In genomic region chr13:102869948-102870676, GRCh38 we compare ENCODE assay signal across 9 cellular contexts. TPM values are rescaled to one million over a fixed set of nuclear protein-coding genes. Genes with fewer than 3 reads are reported as not detected.
DNase-seq lines count a peak whose midpoint lies in the region; ATAC-seq and TF ChIP-seq lines count a peak whose summit lies in the region.
"Had no signal": no experiment of that assay in that cellular context is flagged by ENCODE, and none has a peak within 500 bp of the region (broad histone marks: within the 10 kb centered on the region; RNA-seq: fewer than 3 reads in every experiment).

No MANE protein-coding gene starts in this region.

- H3K27me3 ChIP-seq in SK-N-SH (ENCODE audit: insufficient read depth), result no peaks in the 10 kb centered on the region
- H3K27me3 ChIP-seq in psoas muscle (ENCODE audit: insufficient read depth in 3 of 3, low read length in 2 of 3), result no peaks in the 10 kb centered on the region
- H3K27me3 ChIP-seq in SJCRH30, result no peaks in the 10 kb centered on the region
- no peaks in the 10 kb centered on the region for H3K27me3 ChIP-seq in HAP-1 (ENCODE audit: low read depth)
- no peaks in the 10 kb centered on the region for H3K27me3 ChIP-seq in brain microvascular endothelial cell (replicated peaks)

- peaks cover 61% of the 10 kb centered on the region for H3K36me3 Mint-ChIP-seq in activated CD8-positive, alpha-beta T cell treated with anti-CD3 and anti-CD28 coated beads, Interleukin-2, amount 10 ng/mL, durations not matched to agents 7 days and 5 days (ENCODE audit: low read depth)

- 62% methylated on average over 5 of the region's 5 CpGs for WGBS in SK-N-SH (ENCODE audit: low lambda C conversion rate)
- WGBS in psoas muscle, 3 donors, result 50 to 66% (median 57%) methylated on average over 5 of the region's 5 CpGs

- in situ Hi-C loops in HAP-1 (cut with MboI; ENCODE audit: low sequenced_read_pairs) (no loop called here), brain microvascular endothelial cell (cut with HindIII; ENCODE audit: low pct_ligation_motif_present, low sequenced_read_pairs) (loop anchor here (25.0 kb wide), 1 partner anchor 283 kb away; the partner anchor contains the start of gene TPP2)

- H3K4me2 ChIP-seq in SK-N-SH, result no peak overlapping the region
- H3K4me2 ChIP-seq: A549 had no signal

- H3K79me2 ChIP-seq in SK-N-SH (ENCODE audit: insufficient read depth), result peaks cover 3% of the 10 kb centered on the region; the same call in 1 of the 2 replicates

- no peak overlapping the region for H2AFZ ChIP-seq in SK-N-SH (ENCODE audit: low read depth)

- CTCF ChIA-PET in SK-N-SH (lab: Yijun Ruan, JAX), result interaction anchor here (0.6 to 3.0 kb wide), 46 partner anchors 8 to 1701 kb away, joined by 3 to 32 read pairs (median 4); partner anchors contain the start of gene ERCC5
- CTCF ChIA-PET in activated CD8-positive, alpha-beta T cell treated with anti-CD3 and anti-CD28 coated beads, Interleukin-2, amount 10 ng/mL, durations not matched to agents 7 days and 5 days (lab: Charles Lee), result interaction anchor here (0.7 to 2.1 kb wide), 44 partner anchors 8 to 314 kb away, joined by 3 to 26 read pairs (median 4); partner anchors contain the start of gene TEX30

- H3K9me3 ChIP-seq in SK-N-SH (no peaks in the 10 kb centered on the region), psoas muscle (no peaks in the 10 kb centered on the region), SJCRH30 (replicated peaks) (no peaks in the 10 kb centered on the region), HAP-1 (no peaks in the 10 kb centered on the region)
- H3K9me3 ChIP-seq: A549 had no signal

- POLR2A ChIA-PET in SK-N-SH (lab: Yijun Ruan, JAX), result no interaction called here
- POLR2A ChIA-PET in activated CD8-positive, alpha-beta T cell treated with anti-CD3 and anti-CD28 coated beads, Interleukin-2, amount 10 ng/mL, durations not matched to agents 7 days and 5 days (lab: Charles Lee), result interaction anchor here (1.2 kb wide), 1 partner anchor 274 kb away, joined by 4 read pairs; the partner anchor contains the start of gene TPP2

- TF ChIP-seq RAD21 in SK-N-SH (IDR thresholded peaks at IDR 0.05; ENCODE audit: low read length), result no peak

- intact Hi-C loops in psoas muscle (cut with DNase I), result no loop called here

- no peak overlapping the region; a peak in 1 of 4 replicates for H3K27ac ChIP-seq in SK-N-SH (ENCODE audit: low read depth in 2 of 2, low read length in 1 of 2)
- H3K27ac ChIP-seq in psoas muscle, result no peak overlapping the region
- H3K27ac ChIP-seq in SJCRH30, result no peak overlapping the region
- H3K27ac ChIP-seq in brain microvascular endothelial cell, result no peak overlapping the region
- H3K27ac ChIP-seq: A549 had no signal

- no peak overlapping the region for H3K4me3 Mint-ChIP-seq in activated CD8-positive, alpha-beta T cell treated with anti-CD3 and anti-CD28 coated beads, Interleukin-2, amount 10 ng/mL, durations not matched to agents 7 days and 5 days

- peaks cover 0 to 5% of the 10 kb centered on the region in 2 experiments; a peak in 1 of 4 replicates for H3K4me1 ChIP-seq in SK-N-SH (ENCODE audit: control insufficient read depth in 1 of 2, insufficient read depth in 2 of 2, low read depth in 1 of 2, low read length in 1 of 2)
- peaks cover 27% of the 10 kb centered on the region for H3K4me1 ChIP-seq in psoas muscle
- H3K4me1 ChIP-seq in SJCRH30, result peaks cover 10% of the 10 kb centered on the region
- no peaks in the 10 kb centered on the region for H3K4me1 ChIP-seq in HAP-1
- H3K4me1 ChIP-seq: A549 had no signal

- H3K27ac Mint-ChIP-seq in activated CD8-positive, alpha-beta T cell treated with anti-CD3 and anti-CD28 coated beads, Interleukin-2, amount 10 ng/mL, durations not matched to agents 7 days and 5 days, result no peak overlapping the region

- H3K36me3 ChIP-seq in SK-N-SH (replicated peaks in 1 of 2; ENCODE audit: control insufficient read depth in 1 of 2, insufficient read depth in 2 of 2, low read length in 1 of 2) (peaks cover 46 to 81% of the 10 kb centered on the region in 2 experiments), psoas muscle (ENCODE audit: insufficient read depth in 1 of 2, low read depth in 1 of 2) (peaks cover 4 to 75% of the 10 kb centered on the region in 2 donors), SJCRH30 (peaks cover 30% of the 10 kb centered on the region), HAP-1 (replicated peaks) (peaks cover 60% of the 10 kb centered on the region), brain microvascular endothelial cell (replicated peaks) (peaks cover 35% of the 10 kb centered on the region)

- ATAC-seq in SK-N-SH treated with all-trans-retinoic acid at 6 μM for 48 hours (peak; percentile 53), HG02840 (IDR thresholded peaks at IDR 0.05; ENCODE audit: low FRiP score, unreplicated experiment) (peak; percentile 10), psoas muscle (peak in 3 of 4 donors; percentile 9 to 28 (median 16))
- peak; percentile 26 for ATAC-seq in activated CD8-positive, alpha-beta T cell treated with anti-CD3 and anti-CD28 coated beads, Interleukin-2, amount 10 ng/mL, durations not matched to agents 7 days and 5 days

- H4K20me1 ChIP-seq in SK-N-SH (ENCODE audit: insufficient read depth), result peaks cover 5% of the 10 kb centered on the region; the same call in 1 of the 2 replicates

- H3K27me3 Mint-ChIP-seq in activated CD8-positive, alpha-beta T cell treated with anti-CD3 and anti-CD28 coated beads, Interleukin-2, amount 10 ng/mL, durations not matched to agents 7 days and 5 days (ENCODE audit: low read depth), result no peaks in the 10 kb centered on the region

- DNase-seq in SK-N-SH, result no peak
- no peak for DNase-seq in activated CD8-positive, alpha-beta T cell treated with anti-CD3 and anti-CD28 coated beads, Interleukin-2, amount 10 ng/mL, durations not matched to agents 7 days and 5 days
- no peak for DNase-seq in psoas muscle
- no peak for DNase-seq in SJCRH30
- no peak for DNase-seq in HAP-1 (ENCODE audit: low spot score in 2 of 2)
- DNase-seq in brain microvascular endothelial cell, result no peak

- no peaks in the 10 kb centered on the region for H3K9me3 Mint-ChIP-seq in activated CD8-positive, alpha-beta T cell treated with anti-CD3 and anti-CD28 coated beads, Interleukin-2, amount 10 ng/mL, durations not matched to agents 7 days and 5 days (ENCODE audit: insufficient read depth)

- H3F3A ChIP-seq in SK-N-SH (replicated peaks; ENCODE audit: insufficient read depth), result no peaks in the 10 kb centered on the region

- H3K9ac ChIP-seq in SK-N-SH, result no peak overlapping the region

- H3K4me3 ChIP-seq in SK-N-SH (ENCODE audit: low read depth in 2 of 2, low read length in 1 of 2) (no peak overlapping the region; a peak in 1 of 4 replicates), psoas muscle (no peak overlapping the region), SJCRH30 (no peak overlapping the region), HAP-1 (no peak overlapping the region), brain microvascular endothelial cell (ENCODE audit: low read depth, low read length) (no peak overlapping the region)
- H3K4me3 ChIP-seq: A549 had no signal

- peaks cover 23% of the 10 kb centered on the region for H3K4me1 Mint-ChIP-seq in activated CD8-positive, alpha-beta T cell treated with anti-CD3 and anti-CD28 coated beads, Interleukin-2, amount 10 ng/mL, durations not matched to agents 7 days and 5 days (ENCODE audit: low read depth)

- no peaks in the 10 kb centered on the region; the same call in 1 of the 2 replicates for H3K9me2 ChIP-seq in SK-N-SH

- no peak for TF ChIP-seq EP300 in SK-N-SH (IDR thresholded peaks at IDR 0.05; ENCODE audit: borderline replicate concordance in 1 of 2, low read depth in 1 of 2, low read length in 1 of 2)

- TF ChIP-seq CTCF in SK-N-SH (IDR thresholded peaks at IDR 0.05), result no peak
- no peak for TF ChIP-seq CTCF in psoas muscle (IDR thresholded peaks at IDR 0.05)
- TF ChIP-seq CTCF in brain microvascular endothelial cell (IDR thresholded peaks at IDR 0.05; ENCODE audit: low read depth, low read length, missing control alignments), result no peak

TF ChIP-seq in SK-N-SH treated with all-trans-retinoic acid at 6 μM for 48 hours, 23 proteins besides CTCF, POLR2A, EP300 and RAD21 (continues in another document):
- no peak for TF ChIP-seq ZNF8 (CRISPR knock-in tag; IDR thresholded peaks at IDR 0.05)
- no peak for TF ChIP-seq ZFP3 (CRISPR knock-in tag; IDR thresholded peaks at IDR 0.05)

TF ChIP-seq in SK-N-SH, 30 proteins besides CTCF, POLR2A, EP300 and RAD21 (continues in another document):
- TF ChIP-seq FOXJ3 (CRISPR knock-in tag; IDR thresholded peaks at IDR 0.05) (no peak), SMC3 (IDR thresholded peaks at IDR 0.05; ENCODE audit: low read depth, low read length) (no peak), CHD2 (IDR thresholded peaks at IDR 0.05; ENCODE audit: low read length, partially characterized antibody) (no peak), TAF1 (IDR thresholded peaks at IDR 0.05; ENCODE audit: borderline replicate concordance, low read depth, low read length) (no peak), EZH2phosphoT487 (IDR thresholded peaks at IDR 0.05; ENCODE audit: borderline replicate concordance, low read depth) (no peak), TEAD4 (IDR thresholded peaks at IDR 0.05; ENCODE audit: borderline replicate concordance, insufficient read depth) (no peak), MXI1 (IDR thresholded peaks at IDR 0.05; ENCODE audit: low read depth, low read length) (no peak), GATA2 (CRISPR knock-in tag; IDR thresholded peaks at IDR 0.05) (no peak), RFX5 (IDR thresholded peaks at IDR 0.05; ENCODE audit: low read length) (no peak), FOSL2 (IDR thresholded peaks at IDR 0.05; ENCODE audit: borderline replicate concordance, low read depth) (no peak), FOXM1 (IDR thresholded peaks at IDR 0.05; ENCODE audit: low read depth) (no peak), NFIC (IDR thresholded peaks at IDR 0.05; ENCODE audit: borderline replicate concordance) (no peak), IRF3 (IDR thresholded peaks at IDR 0.05; ENCODE audit: low read depth, low read length) (no peak)

RNA-seq across cellular contexts. Expression of gene ERCC5, which starts 24.3 kb away (rescaled TPM):
- polyA plus RNA-seq in SK-N-SH (2012; rRNA removed) (14.1 and 19.0 TPM in 2 replicates), psoas muscle (10 to 100 TPM; 13.5 to 37.4 (median 23.3) TPM)
- 13.5 and 16.6 TPM in 2 replicates for polyA plus RNA-seq in SK-N-SH (2012; cell fraction: cytosol; rRNA removed)
- 20.1 and 37.5 TPM in 2 replicates for polyA plus RNA-seq in SK-N-SH (2012; cell fraction: nucleus; rRNA removed)
- 10 to 100 TPM; 66.8 to 68.0 TPM for total RNA-seq in activated CD8-positive, alpha-beta T cell treated with anti-CD3 and anti-CD28 coated beads, Interleukin-2, amount 10 ng/mL, durations not matched to agents 7 days and 5 days
- 10 to 100 TPM; 21.0 to 31.0 (median 27.4) TPM for total RNA-seq in psoas muscle
- 24.5 and 28.4 TPM in 2 replicates for total RNA-seq in SJCRH30 (2014; rRNA removed; shearing (Covaris generic))
